In genomic region chr16:66750279-66751134, GRCh38 we compare ENCODE assay signal across 8 cellular contexts. TPM values are rescaled to one million over a fixed set of nuclear protein-coding genes. Genes with fewer than 3 reads are reported as not detected.
DNase-seq lines count a peak whose midpoint lies in the region; ATAC-seq and TF ChIP-seq lines count a peak whose summit lies in the region.

No MANE protein-coding gene starts in this region.

- DNase-seq in GM06990 (ENCODE audit: extremely low read depth, insufficient read length) (no peak), memory B cell (ENCODE audit: low spot score in 2 of 2) (no peak), NCI-H510A (lab: John Stamatoyannopoulos, UW) (no peak), NCI-H2171 treated with DMSO at 0.1 percent for 48 hours (lab: John Stamatoyannopoulos, UW) (no peak), AML-193 (lab: John Stamatoyannopoulos, UW) (no peak), DMS153 (lab: John Stamatoyannopoulos, UW) (no peak)

- ATAC-seq in memory B cell (ENCODE audit: low read depth): no peak

- H3K36me3 ChIP-seq in GM06990 (ENCODE audit: control insufficient read depth, insufficient read depth, low read length) (peaks cover 2% of the 10 kb centered on the region), HUES6 (ENCODE audit: control insufficient read depth, insufficient read depth, low read length) (peaks cover 54% of the 10 kb centered on the region)

- peak overlapping the region; percentile 90 to 96 (median 93) for H3K4me3 Mint-ChIP-seq in brain
- H3K4me3 Mint-ChIP-seq in memory B cell: peak overlapping the region; percentile 82

- H3K36me3 Mint-ChIP-seq in brain (peaks cover 38% of the 10 kb centered on the region), memory B cell (peaks cover 12% of the 10 kb centered on the region)

- H3K4me3 ChIP-seq in GM06990 (replicated peaks; ENCODE audit: low read depth, low read length) (peak overlapping the region; percentile 100), HUES6 (ENCODE audit: low read depth, low read length) (peak overlapping the region; percentile 100)

- no peaks in the 10 kb centered on the region for H3K27me3 ChIP-seq in GM06990 (replicated peaks; ENCODE audit: control insufficient read depth, insufficient read depth, low read length)
- no peaks in the 10 kb centered on the region; the same call in 1 of the 2 replicates for H3K27me3 ChIP-seq in HUES6 (ENCODE audit: control insufficient read depth, insufficient read depth, low read length)

- H3K27ac Mint-ChIP-seq in brain: peak overlapping the region; percentile 77 to 95 (median 93)
- peak overlapping the region; percentile 94 for H3K27ac Mint-ChIP-seq in memory B cell

- H3K27ac ChIP-seq in HUES6 (ENCODE audit: low read depth, low read length): peak overlapping the region; percentile 96

- peaks cover 0 to 5% (median 0%) of the 10 kb centered on the region in 5 experiments for H3K9me3 Mint-ChIP-seq in brain
- H3K9me3 Mint-ChIP-seq in memory B cell: no peaks in the 10 kb centered on the region

- TF ChIP-seq CTCF in GM06990 (IDR thresholded peaks at IDR 0.05; ENCODE audit: insufficient read depth, low read length, poor library complexity, severe bottlenecking): no peak
- no peak for TF ChIP-seq CTCF in brain (conservative IDR thresholded peaks at IDR 0.05)

- H3K4me1 ChIP-seq in HUES6 (ENCODE audit: control insufficient read depth, insufficient read depth, low read length): peaks cover 11% of the 10 kb centered on the region

- H3K9ac ChIP-seq in HUES6 (ENCODE audit: low read length): peak overlapping the region; percentile 98

- no peaks in the 10 kb centered on the region for H3K9me3 ChIP-seq in HUES6 (ENCODE audit: control insufficient read depth, insufficient read depth, low read depth, low read length)

- H3K4me1 Mint-ChIP-seq in brain: peaks cover 57% of the 10 kb centered on the region
- peaks cover 19% of the 10 kb centered on the region for H3K4me1 Mint-ChIP-seq in memory B cell

- peaks cover 6% of the 10 kb centered on the region for H3K27me3 Mint-ChIP-seq in brain
- H3K27me3 Mint-ChIP-seq in memory B cell: peaks cover 9% of the 10 kb centered on the region

RNA-seq across cellular contexts. Expression of gene DYNC1LI2, which starts 0.9 kb away (rescaled TPM):
- 114 TPM for polyA plus RNA-seq in brain (ENCODE audit: insufficient read depth, low read depth, low replicate concordance)

RNA-seq across cellular contexts. Expression of gene TERB1, which starts 50.9 kb away (rescaled TPM):
- not detected for polyA plus RNA-seq in brain (ENCODE audit: insufficient read depth, low read depth, low replicate concordance)

RNA-seq across cellular contexts. Expression of gene CMTM4, which starts 54.0 kb away (rescaled TPM):
- polyA plus RNA-seq in brain (ENCODE audit: insufficient read depth, low read depth, low replicate concordance): 34.3 TPM
